2 cellular contexts compared by ENCODE assay signal in the genomic region with DNA sequence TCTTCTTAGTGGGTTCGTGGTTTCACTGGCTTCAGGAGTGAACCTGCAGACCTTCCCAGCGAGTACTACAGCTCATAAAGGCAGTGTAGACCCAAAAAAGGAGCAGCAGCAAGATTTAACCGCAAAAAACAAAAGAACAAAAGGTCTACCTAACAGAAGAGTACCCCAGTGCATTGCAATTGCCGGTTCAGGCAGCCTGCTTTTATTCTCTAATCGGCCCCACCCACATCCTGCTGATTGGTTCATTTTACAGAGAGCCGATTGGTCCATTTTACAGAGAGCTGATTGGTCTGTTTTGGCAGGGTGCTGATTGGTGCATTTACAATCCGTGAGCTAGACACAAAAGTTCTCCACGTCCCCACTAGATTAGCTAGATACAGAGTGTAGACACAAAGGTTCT.
A peak's percentile ranks its signal among the peaks of the same experiment; 100 is the strongest.
TF ChIP-seq lines count a peak whose summit lies in the region.

No MANE protein-coding gene starts in this region.

TF ChIP-seq in GM12878, 131 proteins besides CTCF, POLR2A, EP300 and RAD21:
- TF ChIP-seq, protein P1, sequence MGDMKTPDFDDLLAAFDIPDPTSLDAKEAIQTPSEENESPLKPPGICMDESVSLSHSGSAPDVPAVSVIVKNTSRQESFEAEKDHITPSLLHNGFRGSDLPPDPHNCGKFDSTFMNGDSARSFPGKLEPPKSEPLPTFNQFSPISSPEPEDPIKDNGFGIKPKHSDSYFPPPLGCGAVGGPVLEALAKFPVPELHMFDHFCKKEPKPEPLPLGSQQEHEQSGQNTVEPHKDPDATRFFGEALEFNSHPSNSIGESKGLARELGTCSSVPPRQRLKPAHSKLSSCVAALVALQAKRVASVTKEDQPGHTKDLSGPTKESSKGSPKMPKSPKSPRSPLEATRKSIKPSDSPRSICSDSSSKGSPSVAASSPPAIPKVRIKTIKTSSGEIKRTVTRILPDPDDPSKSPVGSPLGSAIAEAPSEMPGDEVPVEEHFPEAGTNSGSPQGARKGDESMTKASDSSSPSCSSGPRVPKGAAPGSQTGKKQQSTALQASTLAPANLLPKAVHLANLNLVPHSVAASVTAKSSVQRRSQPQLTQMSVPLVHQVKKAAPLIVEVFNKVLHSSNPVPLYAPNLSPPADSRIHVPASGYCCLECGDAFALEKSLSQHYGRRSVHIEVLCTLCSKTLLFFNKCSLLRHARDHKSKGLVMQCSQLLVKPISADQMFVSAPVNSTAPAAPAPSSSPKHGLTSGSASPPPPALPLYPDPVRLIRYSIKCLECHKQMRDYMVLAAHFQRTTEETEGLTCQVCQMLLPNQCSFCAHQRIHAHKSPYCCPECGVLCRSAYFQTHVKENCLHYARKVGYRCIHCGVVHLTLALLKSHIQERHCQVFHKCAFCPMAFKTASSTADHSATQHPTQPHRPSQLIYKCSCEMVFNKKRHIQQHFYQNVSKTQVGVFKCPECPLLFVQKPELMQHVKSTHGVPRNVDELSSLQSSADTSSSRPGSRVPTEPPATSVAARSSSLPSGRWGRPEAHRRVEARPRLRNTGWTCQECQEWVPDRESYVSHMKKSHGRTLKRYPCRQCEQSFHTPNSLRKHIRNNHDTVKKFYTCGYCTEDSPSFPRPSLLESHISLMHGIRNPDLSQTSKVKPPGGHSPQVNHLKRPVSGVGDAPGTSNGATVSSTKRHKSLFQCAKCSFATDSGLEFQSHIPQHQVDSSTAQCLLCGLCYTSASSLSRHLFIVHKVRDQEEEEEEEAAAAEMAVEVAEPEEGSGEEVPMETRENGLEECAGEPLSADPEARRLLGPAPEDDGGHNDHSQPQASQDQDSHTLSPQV (IDR thresholded peaks at IDR 0.05), result no peak
- TF ChIP-seq BACH1 (IDR thresholded peaks at IDR 0.05; ENCODE audit: borderline replicate concordance) (no peak), SRF (IDR thresholded peaks at IDR 0.05; ENCODE audit: low read depth in 2 of 2, low read length in 2 of 2) (no peak), POLR2AphosphoS5 (IDR thresholded peaks at IDR 0.05; ENCODE audit: low read length) (peak; percentile 64; the same call in 1 of the 2 replicates), RUNX3 (IDR thresholded peaks at IDR 0.05; ENCODE audit: low read length) (peak; percentile 9; the same call in 1 of the 2 replicates), MEF2A (IDR thresholded peaks at IDR 0.05; ENCODE audit: insufficient read depth, low read depth, low read length) (no peak), RB1 (IDR thresholded peaks at IDR 0.05; ENCODE audit: borderline replicate concordance) (no peak), NBN (IDR thresholded peaks at IDR 0.05) (no peak), KDM1A (IDR thresholded peaks at IDR 0.05; ENCODE audit: borderline replicate concordance) (no peak), LARP7 (IDR thresholded peaks at IDR 0.05) (no peak), SREBF2 (IDR thresholded peaks at IDR 0.05; ENCODE audit: low read length) (no peak)
- TF ChIP-seq, protein P2, sequence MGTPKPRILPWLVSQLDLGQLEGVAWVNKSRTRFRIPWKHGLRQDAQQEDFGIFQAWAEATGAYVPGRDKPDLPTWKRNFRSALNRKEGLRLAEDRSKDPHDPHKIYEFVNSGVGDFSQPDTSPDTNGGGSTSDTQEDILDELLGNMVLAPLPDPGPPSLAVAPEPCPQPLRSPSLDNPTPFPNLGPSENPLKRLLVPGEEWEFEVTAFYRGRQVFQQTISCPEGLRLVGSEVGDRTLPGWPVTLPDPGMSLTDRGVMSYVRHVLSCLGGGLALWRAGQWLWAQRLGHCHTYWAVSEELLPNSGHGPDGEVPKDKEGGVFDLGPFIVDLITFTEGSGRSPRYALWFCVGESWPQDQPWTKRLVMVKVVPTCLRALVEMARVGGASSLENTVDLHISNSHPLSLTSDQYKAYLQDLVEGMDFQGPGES (IDR thresholded peaks at IDR 0.05), result 0 out of 2 replicates have a peak, but pooled peaks have one; percentile 30
- TF ChIP-seq, protein P3, sequence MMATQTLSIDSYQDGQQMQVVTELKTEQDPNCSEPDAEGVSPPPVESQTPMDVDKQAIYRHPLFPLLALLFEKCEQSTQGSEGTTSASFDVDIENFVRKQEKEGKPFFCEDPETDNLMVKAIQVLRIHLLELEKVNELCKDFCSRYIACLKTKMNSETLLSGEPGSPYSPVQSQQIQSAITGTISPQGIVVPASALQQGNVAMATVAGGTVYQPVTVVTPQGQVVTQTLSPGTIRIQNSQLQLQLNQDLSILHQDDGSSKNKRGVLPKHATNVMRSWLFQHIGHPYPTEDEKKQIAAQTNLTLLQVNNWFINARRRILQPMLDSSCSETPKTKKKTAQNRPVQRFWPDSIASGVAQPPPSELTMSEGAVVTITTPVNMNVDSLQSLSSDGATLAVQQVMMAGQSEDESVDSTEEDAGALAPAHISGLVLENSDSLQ (IDR thresholded peaks at IDR 0.05), result no peak
- TF ChIP-seq, protein P4, sequence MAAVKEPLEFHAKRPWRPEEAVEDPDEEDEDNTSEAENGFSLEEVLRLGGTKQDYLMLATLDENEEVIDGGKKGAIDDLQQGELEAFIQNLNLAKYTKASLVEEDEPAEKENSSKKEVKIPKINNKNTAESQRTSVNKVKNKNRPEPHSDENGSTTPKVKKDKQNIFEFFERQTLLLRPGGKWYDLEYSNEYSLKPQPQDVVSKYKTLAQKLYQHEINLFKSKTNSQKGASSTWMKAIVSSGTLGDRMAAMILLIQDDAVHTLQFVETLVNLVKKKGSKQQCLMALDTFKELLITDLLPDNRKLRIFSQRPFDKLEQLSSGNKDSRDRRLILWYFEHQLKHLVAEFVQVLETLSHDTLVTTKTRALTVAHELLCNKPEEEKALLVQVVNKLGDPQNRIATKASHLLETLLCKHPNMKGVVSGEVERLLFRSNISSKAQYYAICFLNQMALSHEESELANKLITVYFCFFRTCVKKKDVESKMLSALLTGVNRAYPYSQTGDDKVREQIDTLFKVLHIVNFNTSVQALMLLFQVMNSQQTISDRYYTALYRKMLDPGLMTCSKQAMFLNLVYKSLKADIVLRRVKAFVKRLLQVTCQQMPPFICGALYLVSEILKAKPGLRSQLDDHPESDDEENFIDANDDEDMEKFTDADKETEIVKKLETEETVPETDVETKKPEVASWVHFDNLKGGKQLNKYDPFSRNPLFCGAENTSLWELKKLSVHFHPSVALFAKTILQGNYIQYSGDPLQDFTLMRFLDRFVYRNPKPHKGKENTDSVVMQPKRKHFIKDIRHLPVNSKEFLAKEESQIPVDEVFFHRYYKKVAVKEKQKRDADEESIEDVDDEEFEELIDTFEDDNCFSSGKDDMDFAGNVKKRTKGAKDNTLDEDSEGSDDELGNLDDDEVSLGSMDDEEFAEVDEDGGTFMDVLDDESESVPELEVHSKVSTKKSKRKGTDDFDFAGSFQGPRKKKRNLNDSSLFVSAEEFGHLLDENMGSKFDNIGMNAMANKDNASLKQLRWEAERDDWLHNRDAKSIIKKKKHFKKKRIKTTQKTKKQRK (IDR thresholded peaks at IDR 0.05; ENCODE audit: low read depth, low read length), result no peak
- TF ChIP-seq, protein P5, sequence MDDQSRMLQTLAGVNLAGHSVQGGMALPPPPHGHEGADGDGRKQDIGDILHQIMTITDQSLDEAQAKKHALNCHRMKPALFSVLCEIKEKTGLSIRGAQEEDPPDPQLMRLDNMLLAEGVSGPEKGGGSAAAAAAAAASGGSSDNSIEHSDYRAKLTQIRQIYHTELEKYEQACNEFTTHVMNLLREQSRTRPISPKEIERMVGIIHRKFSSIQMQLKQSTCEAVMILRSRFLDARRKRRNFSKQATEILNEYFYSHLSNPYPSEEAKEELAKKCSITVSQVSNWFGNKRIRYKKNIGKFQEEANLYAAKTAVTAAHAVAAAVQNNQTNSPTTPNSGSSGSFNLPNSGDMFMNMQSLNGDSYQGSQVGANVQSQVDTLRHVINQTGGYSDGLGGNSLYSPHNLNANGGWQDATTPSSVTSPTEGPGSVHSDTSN (IDR thresholded peaks at IDR 0.05; ENCODE audit: insufficient replicate concordance, low read depth, low read length), result no peak

TF ChIP-seq in HEK293T, 16 proteins besides CTCF, POLR2A, EP300 and RAD21:
- TF ChIP-seq HDGF (IDR thresholded peaks at IDR 0.05; ENCODE audit: borderline replicate concordance) (no peak), SP1 (IDR thresholded peaks at IDR 0.05) (no peak), ELF4 (IDR thresholded peaks at IDR 0.05) (no peak), SUZ12 (IDR thresholded peaks at IDR 0.05) (no peak), LEF1 (IDR thresholded peaks at IDR 0.05; ENCODE audit: borderline replicate concordance) (no peak), L3MBTL2 (conservative IDR thresholded peaks at IDR 0.05) (no peak), CTBP1 (IDR thresholded peaks at IDR 0.05; ENCODE audit: borderline replicate concordance) (no peak), NFRKB (IDR thresholded peaks at IDR 0.05) (no peak), FOXA1 (IDR thresholded peaks at IDR 0.05) (no peak), TARDBP (IDR thresholded peaks at IDR 0.05) (no peak), ARNT (IDR thresholded peaks at IDR 0.05) (no peak), ZNF384 (IDR thresholded peaks at IDR 0.05) (no peak), FOXM1 (IDR thresholded peaks at IDR 0.05; ENCODE audit: borderline replicate concordance) (no peak), BHLHE40 (IDR thresholded peaks at IDR 0.05; ENCODE audit: borderline replicate concordance) (no peak), FOXK2 (IDR thresholded peaks at IDR 0.05) (no peak)
- TF ChIP-seq, protein P3 (IDR thresholded peaks at IDR 0.05), result no peak
